Comparison of ENCODE assay signal across 26 cellular contexts in the genomic region with DNA sequence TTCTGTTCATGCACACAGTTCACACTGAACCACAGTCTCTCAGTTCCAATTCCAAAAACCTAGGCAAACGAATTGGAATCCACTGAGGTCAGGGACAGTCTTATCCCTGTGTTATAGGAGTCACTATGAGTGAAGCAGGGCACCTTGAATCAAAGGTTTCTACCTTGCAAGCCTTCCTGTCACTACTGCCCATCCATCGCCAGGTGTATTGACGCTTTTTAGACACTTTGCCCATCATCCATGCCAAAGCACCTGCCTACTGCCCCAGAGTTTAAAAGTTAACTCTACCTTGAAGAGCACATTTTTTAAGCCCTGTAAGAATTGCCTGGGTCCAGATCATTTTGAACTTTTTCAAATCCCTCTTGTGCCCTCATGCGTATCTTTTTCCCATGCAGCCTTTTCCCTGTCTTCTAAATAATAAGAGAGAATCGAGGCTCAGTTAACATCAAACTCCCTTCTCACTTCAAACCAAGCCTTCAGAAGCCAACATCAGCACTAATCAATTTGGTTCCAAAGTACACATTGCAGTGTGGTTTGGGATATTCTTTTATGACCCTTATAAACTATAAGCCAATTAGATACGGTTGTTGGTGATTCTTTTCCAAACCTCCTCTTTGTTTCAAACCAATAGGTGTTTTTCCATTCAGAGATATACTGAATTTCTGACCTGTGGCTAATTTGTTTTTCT. TPM values are rescaled to one million over a fixed set of nuclear protein-coding genes. Genes with fewer than 3 reads are reported as not detected.
A peak's percentile ranks its signal among the peaks of the same experiment; 100 is the strongest.
DNase-seq lines count a peak whose midpoint lies in the region; TF ChIP-seq lines count a peak whose summit lies in the region.
"Had no signal": no experiment of that assay in that cellular context is flagged by ENCODE, and none has a peak within 500 bp of the region (broad histone marks: within the 10 kb centered on the region; RNA-seq: fewer than 3 reads in every experiment).

No MANE protein-coding gene starts in this region.

- H3K36me3 Mint-ChIP-seq in activated naive CD8-positive, alpha-beta T cell, result no peaks in the 10 kb centered on the region
- H3K36me3 Mint-ChIP-seq in activated naive CD8-positive, alpha-beta T cell treated with anti-CD3 and anti-CD28 coated beads for 36 hours, result peaks cover 3% of the 10 kb centered on the region
- H3K36me3 Mint-ChIP-seq: natural killer cell treated with Interleukin-12 subunit alpha and Interleukin-12 subunit beta and Interleukin-15 and Interleukin-18, amount 100 ng/mL, for 72 hours; stimulated activated memory B cell treated with anti-CD40 and anti-IgM and Interleukin-4, amounts not matched to agents 10 μg/mL and 1 μg/mL and 100 μg/mL, for 72 hours had no signal

- no peak overlapping the region for H3K9ac ChIP-seq in colonic mucosa (ENCODE audit: low read depth in 2 of 2, low read length in 2 of 2)

- no peaks in the 10 kb centered on the region for H3K36me3 ChIP-seq in colonic mucosa
- H3K36me3 ChIP-seq in vagina, result peaks cover 0 to 35% of the 10 kb centered on the region in 2 donors

- no peak overlapping the region for H3K4me3 Mint-ChIP-seq in activated naive CD8-positive, alpha-beta T cell
- no peak overlapping the region for H3K4me3 Mint-ChIP-seq in activated naive CD8-positive, alpha-beta T cell treated with anti-CD3 and anti-CD28 coated beads for 36 hours
- H3K4me3 Mint-ChIP-seq: CD4-positive, alpha-beta T cell; endodermal cell; natural killer cell treated with Interleukin-12 subunit alpha and Interleukin-12 subunit beta and Interleukin-15 and Interleukin-18, amount 100 ng/mL, for 72 hours; stimulated activated memory B cell treated with anti-CD40 and anti-IgM and Interleukin-4, amounts not matched to agents 10 μg/mL and 1 μg/mL and 100 μg/mL, for 72 hours had no signal

- H3K9me3 Mint-ChIP-seq in activated naive CD8-positive, alpha-beta T cell (ENCODE audit: low read depth), result no peaks in the 10 kb centered on the region
- peaks cover 8% of the 10 kb centered on the region for H3K9me3 Mint-ChIP-seq in activated naive CD8-positive, alpha-beta T cell treated with anti-CD3 and anti-CD28 coated beads for 36 hours
- H3K9me3 Mint-ChIP-seq: activated T-cell treated with anti-CD3 and anti-CD28 coated beads, Interleukin-2, amount 50 U/mL, for 4 hours; CD4-positive, alpha-beta T cell; endodermal cell; natural killer cell treated with Interleukin-12 subunit alpha and Interleukin-12 subunit beta and Interleukin-15 and Interleukin-18, amount 100 ng/mL, for 72 hours; stimulated activated memory B cell treated with anti-CD40 and anti-IgM and Interleukin-4, amounts not matched to agents 10 μg/mL and 1 μg/mL and 100 μg/mL, for 72 hours had no signal

- H3K4me3 ChIP-seq in colonic mucosa (no peak overlapping the region), vagina (no peak overlapping the region)
- H3K4me3 ChIP-seq: cardiac muscle cell, GM12878, pancreas had no signal

- H3K27me3 ChIP-seq in colonic mucosa (no peaks in the 10 kb centered on the region), vagina (no peaks in the 10 kb centered on the region)
- H3K27me3 ChIP-seq: cardiac muscle cell, pancreas had no signal

- H3K27ac Mint-ChIP-seq in activated naive CD8-positive, alpha-beta T cell, result peak overlapping the region; percentile 77
- no peak overlapping the region for H3K27ac Mint-ChIP-seq in activated naive CD8-positive, alpha-beta T cell treated with anti-CD3 and anti-CD28 coated beads for 36 hours
- H3K27ac Mint-ChIP-seq: CD4-positive, alpha-beta T cell; endodermal cell; stimulated activated memory B cell treated with anti-CD40 and anti-IgM and Interleukin-4, amounts not matched to agents 10 μg/mL and 1 μg/mL and 100 μg/mL, for 72 hours had no signal

- TF ChIP-seq POLR2A in vagina (IDR thresholded peaks at IDR 0.05), result no peak

- H3K27me3 Mint-ChIP-seq in activated naive CD8-positive, alpha-beta T cell, result peaks cover 2% of the 10 kb centered on the region
- H3K27me3 Mint-ChIP-seq in activated naive CD8-positive, alpha-beta T cell treated with anti-CD3 and anti-CD28 coated beads for 36 hours, result peaks cover under 1% of the 10 kb centered on the region
- H3K27me3 Mint-ChIP-seq: stimulated activated memory B cell treated with anti-CD40 and anti-IgM and Interleukin-4, amounts not matched to agents 10 μg/mL and 1 μg/mL and 100 μg/mL, for 72 hours had no signal

- peaks cover 7% of the 10 kb centered on the region for H3K4me1 ChIP-seq in colonic mucosa
- H3K4me1 ChIP-seq in vagina, result peaks cover 21% of the 10 kb centered on the region

- peaks cover 26% of the 10 kb centered on the region for H3K4me1 Mint-ChIP-seq in activated naive CD8-positive, alpha-beta T cell (ENCODE audit: low read depth)
- H3K4me1 Mint-ChIP-seq in activated naive CD8-positive, alpha-beta T cell treated with anti-CD3 and anti-CD28 coated beads for 36 hours, result peaks cover 41% of the 10 kb centered on the region
- H3K4me1 Mint-ChIP-seq: endodermal cell had no signal

- intact Hi-C loops in colonic mucosa (cut with DNase I) (no loop called here), vagina (cut with DNase I) (no loop called here)

- no peak for TF ChIP-seq CTCF in colonic mucosa (IDR thresholded peaks at IDR 0.05)
- TF ChIP-seq CTCF in vagina (IDR thresholded peaks at IDR 0.05), result no peak

- DNase-seq in activated naive CD8-positive, alpha-beta T cell treated with anti-CD3 and anti-CD28 coated beads for 36 hours, result no peak
- no peak for DNase-seq in colonic mucosa
- DNase-seq in myocyte (ENCODE audit: low read depth), result peak; percentile 12
- DNase-seq in vagina (ENCODE audit: extremely low spot score in 2 of 2), result no peak
- DNase-seq in NCI-H1417 treated with DMSO at 0.1 percent for 48 hours (lab: John Stamatoyannopoulos, UW), result no peak
- no peak for DNase-seq in activated naive CD4-positive, alpha-beta T cell treated with anti-CD3 and anti-CD28 coated beads, Interleukin-2, amount 50 U/mL, for 16 hours
- DNase-seq in OCI-M2 (lab: John Stamatoyannopoulos, UW; ENCODE audit: unreplicated experiment), result no peak
- DNase-seq: activated CD4-positive, alpha-beta T cell treated with anti-CD3 and anti-CD28 coated beads for 48 hours; activated naive CD4-positive, alpha-beta T cell treated with Interleukin-2 at 50 U/mL for 16 hours; activated T-cell treated with anti-CD3 and anti-CD28 coated beads, Interleukin-2, amount 50 U/mL, for 4 hours; CD4-positive, alpha-beta T cell; EL; endodermal cell; Kasumi-1; NCI-H1694 treated with DMSO at 0.1 percent for 48 hours; NCI-H526 treated with DMSO at 0.1 percent for 48 hours; pancreas; SHP77; stimulated activated CD4-positive, alpha-beta T cell treated with anti-CD3 and anti-CD28 coated beads, Interleukin-12 subunit alpha, Interleukin-12 subunit beta, amount 100 ng/mL, for 4 hours; stimulated activated CD4-positive, alpha-beta T cell treated with anti-CD3 and anti-CD28 coated beads, Interleukin-4, amount 100 ng/mL, for 1 hour had no signal

- no peaks in the 10 kb centered on the region for H3K9me3 ChIP-seq in colonic mucosa
- H3K9me3 ChIP-seq in vagina, result no peaks in the 10 kb centered on the region
- H3K9me3 ChIP-seq: pancreas had no signal

- H3K27ac ChIP-seq in colonic mucosa (peak overlapping the region; percentile 52), vagina (peak overlapping the region; percentile 53)
- H3K27ac ChIP-seq: cardiac muscle cell, HL-60, pancreas had no signal

RNA-seq across cellular contexts. Expression of gene FAM114A1, which starts 23.6 kb away (rescaled TPM):
- total RNA-seq in activated naive CD8-positive, alpha-beta T cell treated with anti-CD3 and anti-CD28 coated beads for 36 hours, result under 1 TPM in 1 of 2 experiments, not detected in 1; 0.38 TPM
- total RNA-seq in colonic mucosa, result 10 to 100 TPM; 76.3 to 88.3 TPM
- total RNA-seq in myocyte, result 151 and 250 TPM in 2 replicates
- polyA plus RNA-seq in myocyte (2012), result 139 TPM
- 105 TPM for total RNA-seq in vagina
- total RNA-seq: CD4-positive, alpha-beta T cell had no signal

RNA-seq across cellular contexts. Expression of gene TLR6, which starts 34.6 kb away (rescaled TPM):
- 1 to 10 TPM; 2.9 to 4.4 TPM for total RNA-seq in activated naive CD8-positive, alpha-beta T cell treated with anti-CD3 and anti-CD28 coated beads for 36 hours
- total RNA-seq in colonic mucosa (1 to 10 TPM in 1 of 2 donors, under 1 TPM in 1; 0.44 to 2.2 TPM), myocyte (2.4 and 3.5 TPM in 2 replicates), vagina (8.3 TPM)
- 0.66 TPM for polyA plus RNA-seq in myocyte (2012)
- polyA plus RNA-seq: cardiac muscle cell had no signal

Comparison
In these comparisons a context has a peak if more than half of its experiments do, and no peak if none do; other contexts are left out.
1. RNA of gene FAM114A1, which starts 23.6 kb away (total RNA-seq): 151 to 250 TPM in myocyte, 105 TPM in vagina (single experiment) and 76.3 to 88.3 TPM in colonic mucosa; 0.38 TPM in activated naive CD8-positive, alpha-beta T cell treated with anti-CD3 and anti-CD28 coated beads for 36 hours; every median in the first group is over 10 times any median in the second.